8 cellular contexts compared by ENCODE assay signal in genomic region chr17:82021728-82022309, GRCh38. TPM values are rescaled to one million over a fixed set of nuclear protein-coding genes. Genes with fewer than 3 reads are reported as not detected.
DNase-seq lines count a peak whose midpoint lies in the region; ATAC-seq and TF ChIP-seq lines count a peak whose summit lies in the region.

No MANE protein-coding gene starts in this region.

- TF ChIP-seq CTCF in C4-2B (conservative IDR thresholded peaks at IDR 0.05) (no peak), MCF 10A (IDR thresholded peaks at IDR 0.05; ENCODE audit: unreplicated experiment) (no peak)

- H3K4me1 Mint-ChIP-seq in MCF 10A (ENCODE audit: insufficient read depth, unreplicated experiment) (peaks cover 16% of the 10 kb centered on the region), naive B cell (peaks cover 7 to 20% (median 14%) of the 10 kb centered on the region in 3 donors)

- BruUV-seq in MCF 10A (replicated peaks; lab: Mats Ljungman, UMichigan): no TSS peak

- H3K4me3 Mint-ChIP-seq in MCF 10A (ENCODE audit: unreplicated experiment) (peak overlapping the region; percentile 79), naive B cell (peak overlapping the region; percentile 81 to 93 (median 88))

- H3K27ac Mint-ChIP-seq in MCF 10A (ENCODE audit: low read depth, unreplicated experiment) (no peak overlapping the region), naive B cell (peak overlapping the region in 3 of 6 donors; percentile 15 to 88 (median 62))

- peak overlapping the region; percentile 99 for H3K27ac ChIP-seq in C4-2B

- intact Hi-C loops in MCF 10A (cut with micrococcal nuclease): loop anchor here (1.0 kb wide), 1 partner anchor 63 kb away; no protein-coding TSS in a partner anchor

- H3K36me3 Mint-ChIP-seq in MCF 10A (ENCODE audit: insufficient read depth, unreplicated experiment) (peaks cover 4% of the 10 kb centered on the region), naive B cell (no peaks in the 10 kb centered on the region)

- ATAC-seq in naive B cell (ENCODE audit: low read depth in 2 of 2) (no peak), GM21619 (IDR thresholded peaks at IDR 0.05; ENCODE audit: unreplicated experiment) (no peak), HG03095 (IDR thresholded peaks at IDR 0.05; ENCODE audit: unreplicated experiment) (no peak)

- peak overlapping the region; percentile 84 for H3K4me3 ChIP-seq in Jurkat, Clone E6-1 (ENCODE audit: low read length)

- CTCF ChIA-PET in MCF 10A (lab: Yijun Ruan, JAX): interaction anchor here (0.6 to 5.2 kb wide), 22 partner anchors 8 to 627 kb away, joined by 3 to 74 read pairs (median 5); partner anchors contain the start of genes ALYREF, ANAPC11, DCXR and NOTUM

- H3K9me3 Mint-ChIP-seq in MCF 10A (ENCODE audit: unreplicated experiment): no peaks in the 10 kb centered on the region
- H3K9me3 Mint-ChIP-seq in naive B cell: no peaks in the 10 kb centered on the region

- DNase-seq in Jurkat, Clone E6-1 (ENCODE audit: low read depth, low spot score): no peak
- no peak for DNase-seq in MCF 10A (ENCODE audit: unreplicated experiment)
- no peak for DNase-seq in naive B cell
- no peak for DNase-seq in NCI-H510A (lab: John Stamatoyannopoulos, UW)
- DNase-seq in NCI-H345 (lab: John Stamatoyannopoulos, UW): no peak

- H3K27me3 Mint-ChIP-seq in MCF 10A (ENCODE audit: insufficient read depth, unreplicated experiment): no peaks in the 10 kb centered on the region
- no peaks in the 10 kb centered on the region for H3K27me3 Mint-ChIP-seq in naive B cell

- POLR2A ChIA-PET in MCF 10A (lab: Yijun Ruan, JAX): interaction anchor here (0.5 to 4.7 kb wide), 20 partner anchors 10 to 507 kb away, joined by 3 to 35 read pairs (median 4); partner anchors contain the start of genes ASPSCR1, DCXR, MAFG and RAC3

RNA-seq across cellular contexts. Expression of gene CENPX, which starts 0.9 kb away (rescaled TPM):
- polyA plus RNA-seq in Jurkat, Clone E6-1 (2012; ENCODE audit: insufficient read depth, insufficient read length): 178 TPM
- 27.6 and 35.6 TPM in 2 replicates for total RNA-seq in MCF 10A (2022)
- polyA plus RNA-seq in naive B cell (ENCODE audit: low read depth in 6 of 6): 10 to 100 TPM; 52.6 to 77.6 (median 58.3) TPM

RNA-seq across cellular contexts. Expression of gene LRRC45, which starts 1.3 kb away (rescaled TPM):
- polyA plus RNA-seq in Jurkat, Clone E6-1 (2012; ENCODE audit: insufficient read depth, insufficient read length): 34.7 TPM
- total RNA-seq in MCF 10A (2022): 2.6 and 3.4 TPM in 2 replicates
- 1 to 10 TPM; 1.3 to 4.6 (median 2.6) TPM for polyA plus RNA-seq in naive B cell (ENCODE audit: low read depth in 6 of 6)

RNA-seq across cellular contexts. Expression of gene RAC3, which starts 9.7 kb away (rescaled TPM):
- 80.4 TPM for polyA plus RNA-seq in Jurkat, Clone E6-1 (2012; ENCODE audit: insufficient read depth, insufficient read length)
- 7.1 and 9.7 TPM in 2 replicates for total RNA-seq in MCF 10A (2022)
- polyA plus RNA-seq in naive B cell (ENCODE audit: low read depth in 6 of 6): not detected

RNA-seq across cellular contexts. Expression of gene DCXR, which starts 15.7 kb away (rescaled TPM):
- polyA plus RNA-seq in Jurkat, Clone E6-1 (2012; ENCODE audit: insufficient read depth, insufficient read length): 207 TPM
- 77.9 and 111 TPM in 2 replicates for total RNA-seq in MCF 10A (2022)
- 100 to 1,000 TPM in 2 of 6 donors, 10 to 100 TPM in 4; 74.0 to 199 (median 98.1) TPM for polyA plus RNA-seq in naive B cell (ENCODE audit: low read depth in 6 of 6)

RNA-seq across cellular contexts. Expression of gene RFNG, which starts 29.8 kb away (rescaled TPM):
- 30.1 TPM for polyA plus RNA-seq in Jurkat, Clone E6-1 (2012; ENCODE audit: insufficient read depth, insufficient read length)
- 37.9 and 38.0 TPM in 2 replicates for total RNA-seq in MCF 10A (2022)
- 1 to 10 TPM; 2.6 to 7.6 (median 4.8) TPM for polyA plus RNA-seq in naive B cell (ENCODE audit: low read depth in 6 of 6)
